In genomic region chr2:23639406-23639982, GRCh38 we compare ENCODE assay signal across 1 cellular context.
TF ChIP-seq lines count a peak whose summit lies in the region.

No MANE protein-coding gene starts in this region.

TF ChIP-seq in H1, 55 proteins besides CTCF, POLR2A, EP300 and RAD21:
- no peak for TF ChIP-seq CHD2 (IDR thresholded peaks at IDR 0.05; ENCODE audit: low read length)
- TF ChIP-seq TCF12 (IDR thresholded peaks at IDR 0.05; ENCODE audit: low read depth, low read length) = no peak
- no peak for TF ChIP-seq RBBP5 (IDR thresholded peaks at IDR 0.05; ENCODE audit: borderline replicate concordance, low read depth, low read length)
- TF ChIP-seq SP1 (IDR thresholded peaks at IDR 0.05; ENCODE audit: low read depth, low read length) = no peak
- TF ChIP-seq SIRT6 (IDR thresholded peaks at IDR 0.05; ENCODE audit: low read length) = no peak
TF ChIP-seq in H1: peak in this region for 0.
